12 cellular contexts compared by ENCODE assay signal in genomic region chr20:10432079-10432478, GRCh38. TPM values are rescaled to one million over a fixed set of nuclear protein-coding genes. Genes with fewer than 3 reads are reported as not detected.
DNase-seq lines count a peak whose midpoint lies in the region; ATAC-seq and TF ChIP-seq lines count a peak whose summit lies in the region.
"Had no signal": no experiment of that assay in that cellular context is flagged by ENCODE, and none has a peak within 500 bp of the region (broad histone marks: within the 10 kb centered on the region; RNA-seq: fewer than 3 reads in every experiment).

No MANE protein-coding gene starts in this region.

- H3K27me3 Mint-ChIP-seq in activated naive CD4-positive, alpha-beta T cell treated with anti-CD3 and anti-CD28 coated beads for 36 hours (ENCODE audit: low read depth), result no peaks in the 10 kb centered on the region
- H3K27me3 Mint-ChIP-seq in central memory CD8-positive, alpha-beta T cell, result no peaks in the 10 kb centered on the region
- no peaks in the 10 kb centered on the region for H3K27me3 Mint-ChIP-seq in stimulated activated memory B cell treated with anti-CD40 and anti-IgM and Interleukin-4, amounts not matched to agents 10 μg/mL and 1 μg/mL and 100 μg/mL, for 72 hours
- H3K27me3 Mint-ChIP-seq: activated naive CD8-positive, alpha-beta T cell treated with anti-CD3 and anti-CD28 coated beads, Interleukin-2, amount 10 ng/mL, durations not matched to agents 7 days and 5 days had no signal

- no peak for DNase-seq in activated naive CD4-positive, alpha-beta T cell treated with anti-CD3 and anti-CD28 coated beads for 36 hours
- DNase-seq in activated naive CD4-positive, alpha-beta T cell treated with anti-CD3 and anti-CD28 coated beads, Interleukin-2, amount 50 U/mL, for 16 hours, result no peak
- DNase-seq in MV-4-11 (lab: John Stamatoyannopoulos, UW), result peak; percentile 17
- no peak for DNase-seq in central memory CD8-positive, alpha-beta T cell (ENCODE audit: low spot score in 2 of 2)
- no peak for DNase-seq in stimulated activated CD4-positive, alpha-beta T cell treated with anti-CD3 and anti-CD28 coated beads, Interleukin-4, amount 100 ng/mL, for 4 hours
- no peak for DNase-seq in NCI-H2081 (lab: John Stamatoyannopoulos, UW)
- DNase-seq: activated naive CD8-positive, alpha-beta T cell treated with anti-CD3 and anti-CD28 coated beads, Interleukin-2, amount 10 ng/mL, durations not matched to agents 7 days and 5 days; effector CD8-positive, alpha-beta T cell; heart left ventricle; WERI-Rb-1 had no signal

- CTCF ChIA-PET in activated naive CD4-positive, alpha-beta T cell treated with anti-CD3 and anti-CD28 coated beads for 36 hours (lab: Charles Lee), result no interaction called here

- peaks cover 51% of the 10 kb centered on the region for H3K4me1 Mint-ChIP-seq in activated naive CD4-positive, alpha-beta T cell treated with anti-CD3 and anti-CD28 coated beads for 36 hours (ENCODE audit: low read depth)
- peaks cover 58% of the 10 kb centered on the region for H3K4me1 Mint-ChIP-seq in central memory CD8-positive, alpha-beta T cell
- peaks cover 48% of the 10 kb centered on the region for H3K4me1 Mint-ChIP-seq in stimulated activated memory B cell treated with anti-CD40 and anti-IgM and Interleukin-4, amounts not matched to agents 10 μg/mL and 1 μg/mL and 100 μg/mL, for 72 hours

- H3K27ac Mint-ChIP-seq in activated naive CD4-positive, alpha-beta T cell treated with anti-CD3 and anti-CD28 coated beads for 36 hours, result peak overlapping the region; percentile 58
- no peak overlapping the region for H3K27ac Mint-ChIP-seq in central memory CD8-positive, alpha-beta T cell (ENCODE audit: low read depth)
- H3K27ac Mint-ChIP-seq in stimulated activated memory B cell treated with anti-CD40 and anti-IgM and Interleukin-4, amounts not matched to agents 10 μg/mL and 1 μg/mL and 100 μg/mL, for 72 hours, result peak overlapping the region; percentile 31
- H3K27ac Mint-ChIP-seq: activated naive CD8-positive, alpha-beta T cell treated with anti-CD3 and anti-CD28 coated beads, Interleukin-2, amount 10 ng/mL, durations not matched to agents 7 days and 5 days had no signal

- H3K4me3 Mint-ChIP-seq in activated naive CD4-positive, alpha-beta T cell treated with anti-CD3 and anti-CD28 coated beads for 36 hours, result peak overlapping the region; percentile 18
- peak overlapping the region; percentile 12 for H3K4me3 Mint-ChIP-seq in central memory CD8-positive, alpha-beta T cell
- H3K4me3 Mint-ChIP-seq in stimulated activated memory B cell treated with anti-CD40 and anti-IgM and Interleukin-4, amounts not matched to agents 10 μg/mL and 1 μg/mL and 100 μg/mL, for 72 hours, result no peak overlapping the region
- H3K4me3 Mint-ChIP-seq: activated naive CD8-positive, alpha-beta T cell treated with anti-CD3 and anti-CD28 coated beads, Interleukin-2, amount 10 ng/mL, durations not matched to agents 7 days and 5 days had no signal

- no peaks in the 10 kb centered on the region for H3K9me3 Mint-ChIP-seq in activated naive CD4-positive, alpha-beta T cell treated with anti-CD3 and anti-CD28 coated beads for 36 hours
- H3K9me3 Mint-ChIP-seq in central memory CD8-positive, alpha-beta T cell, result no peaks in the 10 kb centered on the region
- H3K9me3 Mint-ChIP-seq in stimulated activated memory B cell treated with anti-CD40 and anti-IgM and Interleukin-4, amounts not matched to agents 10 μg/mL and 1 μg/mL and 100 μg/mL, for 72 hours, result no peaks in the 10 kb centered on the region
- H3K9me3 Mint-ChIP-seq: activated naive CD8-positive, alpha-beta T cell treated with anti-CD3 and anti-CD28 coated beads, Interleukin-2, amount 10 ng/mL, durations not matched to agents 7 days and 5 days had no signal

- intact Hi-C loops in activated naive CD4-positive, alpha-beta T cell treated with anti-CD3 and anti-CD28 coated beads for 36 hours (cut with micrococcal nuclease), result no loop called here

- H3K36me3 Mint-ChIP-seq in activated naive CD4-positive, alpha-beta T cell treated with anti-CD3 and anti-CD28 coated beads for 36 hours (ENCODE audit: low read depth), result peaks cover 8% of the 10 kb centered on the region
- peaks cover 19% of the 10 kb centered on the region for H3K36me3 Mint-ChIP-seq in central memory CD8-positive, alpha-beta T cell (ENCODE audit: insufficient read depth)
- H3K36me3 Mint-ChIP-seq in stimulated activated memory B cell treated with anti-CD40 and anti-IgM and Interleukin-4, amounts not matched to agents 10 μg/mL and 1 μg/mL and 100 μg/mL, for 72 hours, result no peaks in the 10 kb centered on the region

- no peak for ATAC-seq in central memory CD8-positive, alpha-beta T cell (replicated peaks; ENCODE audit: extremely low read depth, poor library complexity, severe bottlenecking)
- no peak for ATAC-seq in stimulated activated memory B cell treated with anti-CD40 and anti-IgM and Interleukin-4, amounts not matched to agents 10 μg/mL and 1 μg/mL and 100 μg/mL, for 72 hours
- ATAC-seq in SK-N-SH treated with all-trans-retinoic acid at 6 μM for 48 hours, result no peak
- ATAC-seq: heart left ventricle had no signal

TF ChIP-seq in SK-N-SH treated with all-trans-retinoic acid at 6 μM for 48 hours, 23 proteins besides CTCF, POLR2A, EP300 and RAD21:
- TF ChIP-seq ESRRG (CRISPR knock-in tag; IDR thresholded peaks at IDR 0.05), result no peak
- no peak for TF ChIP-seq TCF4 (CRISPR knock-in tag; IDR thresholded peaks at IDR 0.05; ENCODE audit: borderline replicate concordance)
- no peak for TF ChIP-seq PPARA (CRISPR knock-in tag; IDR thresholded peaks at IDR 0.05; ENCODE audit: borderline replicate concordance)
- no peak for TF ChIP-seq ISL1 (CRISPR knock-in tag; IDR thresholded peaks at IDR 0.05)
- no peak for TF ChIP-seq ZFP3 (CRISPR knock-in tag; IDR thresholded peaks at IDR 0.05)
TF ChIP-seq in SK-N-SH treated with all-trans-retinoic acid at 6 μM for 48 hours: peak in this region for 0.

RNA-seq across cellular contexts. Expression of gene MKKS, which starts 1.9 kb away (rescaled TPM):
- total RNA-seq in activated naive CD4-positive, alpha-beta T cell treated with anti-CD3 and anti-CD28 coated beads for 36 hours, result 1 to 10 TPM; 3.8 to 4.2 TPM

RNA-seq across cellular contexts. Expression of gene SLX4IP, which starts 3.0 kb away (rescaled TPM):
- total RNA-seq in activated naive CD4-positive, alpha-beta T cell treated with anti-CD3 and anti-CD28 coated beads for 36 hours, result 1 to 10 TPM; 4.9 to 5.2 TPM
